ENCODE assay signal across 1 cellular context in the genomic region with DNA sequence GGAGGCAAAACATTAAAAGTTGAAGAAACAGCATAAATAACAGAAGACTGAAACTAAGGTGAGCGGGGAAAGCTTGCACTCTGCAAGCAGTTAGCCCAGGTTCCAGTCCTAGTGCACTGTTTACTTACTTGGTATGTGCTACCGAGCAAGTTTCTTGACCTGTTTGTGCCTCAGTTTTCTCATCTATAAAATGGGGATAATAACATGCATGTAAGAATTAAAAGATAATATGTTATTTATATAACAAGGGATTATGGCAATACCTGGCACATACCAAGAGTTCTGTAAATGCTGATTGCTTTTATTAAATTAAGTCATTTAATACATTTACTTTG.
A peak's percentile ranks its signal among the peaks of the same experiment; 100 is the strongest.
TF ChIP-seq lines count a peak whose summit lies in the region.

No MANE protein-coding gene starts in this region.

TF ChIP-seq in WTC11, 78 proteins besides CTCF, POLR2A, EP300 and RAD21:
- peak; percentile 92 for TF ChIP-seq GTF2I (CRISPR knock-in tag; conservative IDR thresholded peaks at IDR 0.05)
- TF ChIP-seq ZNF263 (CRISPR knock-in tag; IDR thresholded peaks at IDR 0.05; ENCODE audit: low read depth), result no peak
TF ChIP-seq in WTC11: peak in this region for 1.
